In genomic region chr4:48127231-48127881, GRCh38 we compare ENCODE assay signal across 8 cellular contexts. TPM values are rescaled to one million over a fixed set of nuclear protein-coding genes. Genes with fewer than 3 reads are reported as not detected.
DNase-seq lines count a peak whose midpoint lies in the region; ATAC-seq and TF ChIP-seq lines count a peak whose summit lies in the region.

No MANE protein-coding gene starts in this region.

- DNase-seq in AG08395 (ENCODE audit: low spot score), result peak; percentile 7
- peak; percentile 16 for DNase-seq in HT-29 (ENCODE audit: low spot score)
- no peak for DNase-seq in activated naive CD4-positive, alpha-beta T cell treated with anti-CD3 and anti-CD28 coated beads, Interleukin-2, amount 50 U/mL, for 72 hours (ENCODE audit: low spot score in 2 of 2)
- no peak for DNase-seq in lower lobe of right lung
- no peak for DNase-seq in NCI-H446 treated with DMSO at 0.1 percent for 48 hours (lab: John Stamatoyannopoulos, UW)

- H3K27ac ChIP-seq in lower lobe of right lung, result peak overlapping the region; percentile 70

- H3K9me3 Mint-ChIP-seq in activated naive CD4-positive, alpha-beta T cell treated with anti-CD3 and anti-CD28 coated beads, Interleukin-2, amount 50 U/mL, for 72 hours, result no peaks in the 10 kb centered on the region

- intact Hi-C loops in lower lobe of right lung (cut with DNase I), result no loop called here

- no peaks in the 10 kb centered on the region for H3K9me3 ChIP-seq in lower lobe of right lung

- ATAC-seq in activated naive CD4-positive, alpha-beta T cell treated with anti-CD3 and anti-CD28 coated beads, Interleukin-2, amount 50 U/mL, for 72 hours, result no peak
- ATAC-seq in lower lobe of right lung (peak; percentile 59 to 74), GM21529 (IDR thresholded peaks at IDR 0.05; ENCODE audit: unreplicated experiment) (no peak), GM19035 (IDR thresholded peaks at IDR 0.05; ENCODE audit: unreplicated experiment) (no peak), HG03354 (IDR thresholded peaks at IDR 0.05; ENCODE audit: poor library complexity, severe bottlenecking, unreplicated experiment) (no peak)

- TF ChIP-seq CTCF in lower lobe of right lung (IDR thresholded peaks at IDR 0.05), result no peak

- H3K27me3 ChIP-seq in lower lobe of right lung (ENCODE audit: low read depth), result no peaks in the 10 kb centered on the region

- H3K4me3 ChIP-seq in lower lobe of right lung, result peak overlapping the region; percentile 37

- peaks cover 28% of the 10 kb centered on the region for H3K4me1 ChIP-seq in lower lobe of right lung

- H3K36me3 ChIP-seq in lower lobe of right lung, result no peaks in the 10 kb centered on the region

- H3K27ac Mint-ChIP-seq in activated naive CD4-positive, alpha-beta T cell treated with anti-CD3 and anti-CD28 coated beads, Interleukin-2, amount 50 U/mL, for 72 hours, result peak overlapping the region; percentile 94 to 97

- H3K36me3 Mint-ChIP-seq in activated naive CD4-positive, alpha-beta T cell treated with anti-CD3 and anti-CD28 coated beads, Interleukin-2, amount 50 U/mL, for 72 hours, result peaks cover 4 to 39% of the 10 kb centered on the region in 2 donors

RNA-seq across cellular contexts. Expression of gene TXK, which starts 6.7 kb away (rescaled TPM):
- total RNA-seq in HT-29 (2014; rRNA removed; shearing (Covaris generic)), result 0.89 and 1.7 TPM in 2 replicates
- total RNA-seq in activated naive CD4-positive, alpha-beta T cell treated with anti-CD3 and anti-CD28 coated beads, Interleukin-2, amount 50 U/mL, for 72 hours, result 10 to 100 TPM; 16.4 to 48.2 TPM
- 7.5 TPM for total RNA-seq in lower lobe of right lung

Comparison
In these comparisons a context has a peak if more than half of its experiments do, and no peak if none do; other contexts are left out.
1. DNase-seq: peak in AG08395 (single experiment) and HT-29 (single experiment); none in activated naive CD4-positive, alpha-beta T cell treated with anti-CD3 and anti-CD28 coated beads, Interleukin-2, amount 50 U/mL, for 72 hours (0 of 2), lower lobe of right lung (single experiment) and NCI-H446 treated with DMSO at 0.1 percent for 48 hours (single experiment).
2. ATAC-seq: peak in lower lobe of right lung (2 of 2); none in activated naive CD4-positive, alpha-beta T cell treated with anti-CD3 and anti-CD28 coated beads, Interleukin-2, amount 50 U/mL, for 72 hours (0 of 2), GM21529 (single experiment), GM19035 (single experiment) and HG03354 (single experiment).